In genomic region chr14:24431569-24432258, GRCh38 we compare ENCODE assay signal across 8 cellular contexts. TPM values are rescaled to one million over a fixed set of nuclear protein-coding genes. Genes with fewer than 3 reads are reported as not detected.
A peak's percentile ranks its signal among the peaks of the same experiment; 100 is the strongest.
DNase-seq lines count a peak whose midpoint lies in the region; ATAC-seq and TF ChIP-seq lines count a peak whose summit lies in the region.

No MANE protein-coding gene starts in this region.

- POLR2A ChIA-PET in activated CD8-positive, alpha-beta T cell treated with anti-CD3 and anti-CD28 coated beads for 36 hours (lab: Charles Lee): interaction anchor here (0.9 to 7.8 kb wide), 15 partner anchors 8 to 227 kb away, joined by 3 to 82 read pairs (median 7); partner anchors contain the start of genes ADCY4, CIDEB, NFATC4 and RIPK3

- DNase-seq in CMK (ENCODE audit: low read depth): peak; percentile 82
- DNase-seq in HK-2 (ENCODE audit: unreplicated experiment): peak; percentile 89
- DNase-seq in NCI-H82 treated with DMSO at 0.1 percent for 48 hours (lab: John Stamatoyannopoulos, UW; ENCODE audit: unreplicated experiment): peak; percentile 71
- peak; percentile 95 for DNase-seq in activated CD8-positive, alpha-beta T cell treated with anti-CD3 and anti-CD28 coated beads for 36 hours
- DNase-seq in effector CD4-positive, alpha-beta T cell: peak; percentile 88
- peak; percentile 90 for DNase-seq in medulla oblongata (ENCODE audit: extremely low spot score)
- DNase-seq in stimulated activated CD8-positive, alpha-beta memory T cell treated with anti-CD3 and anti-CD28 coated beads, Interleukin-12 subunit alpha, Interleukin-12 subunit beta, amount 100 ng/mL, for 24 hours (ENCODE audit: extremely low read depth): peak; percentile 75

- intact Hi-C loops in activated CD8-positive, alpha-beta T cell treated with anti-CD3 and anti-CD28 coated beads for 36 hours (cut with micrococcal nuclease): loop anchor here (1.0 to 10.0 kb wide), 3 partner anchors 64 to 187 kb away; partner anchors contain the start of genes NFATC4 and TINF2

- H3K27ac Mint-ChIP-seq in activated CD8-positive, alpha-beta T cell treated with anti-CD3 and anti-CD28 coated beads for 36 hours: peak overlapping the region; percentile 97

- peaks cover 30% of the 10 kb centered on the region for H3K36me3 Mint-ChIP-seq in activated CD8-positive, alpha-beta T cell treated with anti-CD3 and anti-CD28 coated beads for 36 hours (ENCODE audit: low read depth)

- CTCF ChIA-PET in activated CD8-positive, alpha-beta T cell treated with anti-CD3 and anti-CD28 coated beads for 36 hours (lab: Charles Lee): interaction anchor here (0.6 to 11.4 kb wide), 48 partner anchors 10 to 339 kb away, joined by 3 to 454 read pairs (median 6); partner anchors contain the start of genes ADCY4, CIDEB, DHRS1 and IPO4

- H3K9me3 Mint-ChIP-seq in activated CD8-positive, alpha-beta T cell treated with anti-CD3 and anti-CD28 coated beads for 36 hours: no peaks in the 10 kb centered on the region

- peak; percentile 42 for ATAC-seq in GM19438 (IDR thresholded peaks at IDR 0.05; ENCODE audit: low read depth, unreplicated experiment)
- peak; percentile 65 for ATAC-seq in activated CD8-positive, alpha-beta T cell treated with anti-CD3 and anti-CD28 coated beads for 36 hours

- peak; percentile 87 for TF ChIP-seq CTCF in activated CD8-positive, alpha-beta T cell treated with anti-CD3 and anti-CD28 coated beads for 36 hours (IDR thresholded peaks at IDR 0.05)

- H3K27me3 Mint-ChIP-seq in activated CD8-positive, alpha-beta T cell treated with anti-CD3 and anti-CD28 coated beads for 36 hours: no peaks in the 10 kb centered on the region

- peaks cover 31% of the 10 kb centered on the region for H3K4me1 Mint-ChIP-seq in activated CD8-positive, alpha-beta T cell treated with anti-CD3 and anti-CD28 coated beads for 36 hours (ENCODE audit: low read depth)

- peak overlapping the region; percentile 90 for H3K4me3 Mint-ChIP-seq in activated CD8-positive, alpha-beta T cell treated with anti-CD3 and anti-CD28 coated beads for 36 hours

RNA-seq across cellular contexts. Expression of gene KHNYN, which starts 2.0 kb away (rescaled TPM):
- total RNA-seq in activated CD8-positive, alpha-beta T cell treated with anti-CD3 and anti-CD28 coated beads for 36 hours: 10 to 100 TPM; 47.5 to 51.7 TPM

RNA-seq across cellular contexts. Expression of gene CBLN3, which starts 2.2 kb away (rescaled TPM):
- total RNA-seq in activated CD8-positive, alpha-beta T cell treated with anti-CD3 and anti-CD28 coated beads for 36 hours: 1 to 10 TPM; 2.9 TPM

RNA-seq across cellular contexts. Expression of gene SDR39U1, which starts 10.9 kb away (rescaled TPM):
- 10 to 100 TPM; 43.6 to 55.5 TPM for total RNA-seq in activated CD8-positive, alpha-beta T cell treated with anti-CD3 and anti-CD28 coated beads for 36 hours

RNA-seq across cellular contexts. Expression of gene NYNRIN, which starts 32.9 kb away (rescaled TPM):
- total RNA-seq in activated CD8-positive, alpha-beta T cell treated with anti-CD3 and anti-CD28 coated beads for 36 hours: under 1 TPM; 0.05 to 0.27 TPM

Comparison
In these comparisons a context has a peak if more than half of its experiments do, and no peak if none do; other contexts are left out.
1. Peak in every context shown above with its lines: DNase-seq and ATAC-seq.